Comparison of ENCODE assay signal across 10 cellular contexts in genomic region chr3:152417181-152417580, GRCh38.
DNase-seq lines count a peak whose midpoint lies in the region; ATAC-seq and TF ChIP-seq lines count a peak whose summit lies in the region.
"Had no signal": no experiment of that assay in that cellular context is flagged by ENCODE, and none has a peak within 500 bp of the region (broad histone marks: within the 10 kb centered on the region; RNA-seq: fewer than 3 reads in every experiment).

No MANE protein-coding gene starts in this region.

- H3K27me3 ChIP-seq in esophagus muscularis mucosa, result no peaks in the 10 kb centered on the region
- H3K27me3 ChIP-seq in trophoblast cell (ENCODE audit: insufficient read depth, low read length), result no peaks in the 10 kb centered on the region
- no peaks in the 10 kb centered on the region for H3K27me3 ChIP-seq in body of pancreas

- H3K9me3 Mint-ChIP-seq in activated CD8-positive, alpha-beta memory T cell treated with anti-CD3 and anti-CD28 coated beads, Interleukin-2, amount 10 ng/mL, durations not matched to agents 7 days and 5 days (ENCODE audit: low read depth), result peaks cover 7% of the 10 kb centered on the region

- peaks cover 20 to 70% (median 38%) of the 10 kb centered on the region in 4 donors for H3K36me3 ChIP-seq in esophagus muscularis mucosa
- H3K36me3 ChIP-seq in trophoblast cell (ENCODE audit: control insufficient read depth in 1 of 2, insufficient read depth in 2 of 2, low read length in 2 of 2), result peaks cover 10 to 16% of the 10 kb centered on the region in 2 experiments
- H3K36me3 ChIP-seq in body of pancreas (replicated peaks in 1 of 2; ENCODE audit: insufficient read depth in 1 of 2, low read depth in 2 of 2), result peaks cover 6 to 22% of the 10 kb centered on the region in 2 donors

- no peak overlapping the region for H4K91ac ChIP-seq in trophoblast cell (ENCODE audit: low read depth, low read length)

- no peak overlapping the region for H2BK5ac ChIP-seq in trophoblast cell (ENCODE audit: low read depth, low read length, poor library complexity)

- no peak overlapping the region for H2AFZ ChIP-seq in trophoblast cell (ENCODE audit: insufficient read depth, low read length, poor library complexity)

- H2BK120ac ChIP-seq in trophoblast cell (ENCODE audit: insufficient read depth, low read length, poor library complexity), result no peak overlapping the region

- H4K12ac ChIP-seq in trophoblast cell (ENCODE audit: low read depth, low read length), result no peak overlapping the region

- H3K18ac ChIP-seq in trophoblast cell (ENCODE audit: low read length), result no peak overlapping the region

- H3K27ac Mint-ChIP-seq in activated CD8-positive, alpha-beta memory T cell treated with anti-CD3 and anti-CD28 coated beads, Interleukin-2, amount 10 ng/mL, durations not matched to agents 7 days and 5 days, result peak overlapping the region; percentile 14

- H3K4me1 Mint-ChIP-seq in activated CD8-positive, alpha-beta memory T cell treated with anti-CD3 and anti-CD28 coated beads, Interleukin-2, amount 10 ng/mL, durations not matched to agents 7 days and 5 days, result peaks cover 52% of the 10 kb centered on the region

- H3K4me1 ChIP-seq in esophagus muscularis mucosa, result peaks cover 9 to 50% (median 34%) of the 10 kb centered on the region in 4 donors
- H3K4me1 ChIP-seq in trophoblast cell (ENCODE audit: control insufficient read depth in 1 of 2, insufficient read depth in 2 of 2, low read length in 2 of 2), result no peaks in the 10 kb centered on the region
- H3K4me1 ChIP-seq in body of pancreas, result no peaks in the 10 kb centered on the region

- CTCF ChIA-PET in activated CD8-positive, alpha-beta memory T cell treated with anti-CD3 and anti-CD28 coated beads, Interleukin-2, amount 10 ng/mL, durations not matched to agents 7 days and 5 days (lab: Charles Lee), result no interaction called here

- no peak for TF ChIP-seq EP300 in esophagus muscularis mucosa (IDR thresholded peaks at IDR 0.05)

- no peak overlapping the region for H3K9ac ChIP-seq in trophoblast cell (ENCODE audit: low read length)

- no peak overlapping the region for H2AK5ac ChIP-seq in trophoblast cell (ENCODE audit: low read length)

- no peaks in the 10 kb centered on the region for H3K27me3 Mint-ChIP-seq in activated CD8-positive, alpha-beta memory T cell treated with anti-CD3 and anti-CD28 coated beads, Interleukin-2, amount 10 ng/mL, durations not matched to agents 7 days and 5 days

- H3K79me1 ChIP-seq in trophoblast cell (ENCODE audit: low read length), result no peaks in the 10 kb centered on the region

- no peak overlapping the region for H3K14ac ChIP-seq in trophoblast cell (ENCODE audit: low read length)

- no peak for DNase-seq in activated CD8-positive, alpha-beta memory T cell treated with anti-CD3 and anti-CD28 coated beads, Interleukin-2, amount 10 ng/mL, durations not matched to agents 7 days and 5 days
- no peak for DNase-seq in activated CD8-positive, alpha-beta memory T cell treated with anti-CD3 and anti-CD28 coated beads for 24 hours
- DNase-seq in RKO (ENCODE audit: low spot score) (peak; percentile 67), esophagus muscularis mucosa (ENCODE audit: extremely low spot score) (no peak), trophoblast cell (peak; percentile 15 to 79), hepatic stellate cell (ENCODE audit: low spot score) (no peak), body of pancreas (no peak), nucleus accumbens (lab: John Stamatoyannopoulos, UW) (no peak)
- DNase-seq: hypothalamus; stimulated activated CD8-positive, alpha-beta memory T cell treated with anti-CD3 and anti-CD28 coated beads, Interleukin-4, amount 100 ng/mL, for 48 hours had no signal

- H3K4me3 ChIP-seq in esophagus muscularis mucosa (no peak overlapping the region), trophoblast cell (ENCODE audit: low read depth, low read length) (no peak overlapping the region), body of pancreas (no peak overlapping the region)

- TF ChIP-seq CTCF in esophagus muscularis mucosa (IDR thresholded peaks at IDR 0.05), result no peak
- TF ChIP-seq CTCF in body of pancreas (IDR thresholded peaks at IDR 0.05), result no peak

- ATAC-seq in activated CD8-positive, alpha-beta memory T cell treated with anti-CD3 and anti-CD28 coated beads, Interleukin-2, amount 10 ng/mL, durations not matched to agents 7 days and 5 days, result no peak
- no peak for ATAC-seq in body of pancreas

- H3K9me3 ChIP-seq in esophagus muscularis mucosa (no peaks in the 10 kb centered on the region), trophoblast cell (ENCODE audit: insufficient read depth, low read depth, low read length) (no peaks in the 10 kb centered on the region), body of pancreas (peaks cover 0 to 2% (median 0%) of the 10 kb centered on the region in 3 donors)

- no peak overlapping the region for H3K23ac ChIP-seq in trophoblast cell (ENCODE audit: low read length)

- no peaks in the 10 kb centered on the region for H3K79me2 ChIP-seq in trophoblast cell (ENCODE audit: control insufficient read depth, insufficient read depth, low read length, poor library complexity)

- H3K36me3 Mint-ChIP-seq in activated CD8-positive, alpha-beta memory T cell treated with anti-CD3 and anti-CD28 coated beads, Interleukin-2, amount 10 ng/mL, durations not matched to agents 7 days and 5 days, result peaks cover 77% of the 10 kb centered on the region

- peak overlapping the region in 3 of 4 donors; percentile 16 to 37 (median 22) for H3K27ac ChIP-seq in esophagus muscularis mucosa (replicated peaks in 1 of 4)
- no peak overlapping the region for H3K27ac ChIP-seq in trophoblast cell (ENCODE audit: low read depth, low read length)
- no peak overlapping the region for H3K27ac ChIP-seq in body of pancreas

- intact Hi-C loops in esophagus muscularis mucosa (cut with DNase I), result no loop called here
- intact Hi-C loops in body of pancreas (cut with DNase I), result no loop called here

- H2BK12ac ChIP-seq in trophoblast cell (ENCODE audit: low read length), result no peak overlapping the region

- no peak overlapping the region for H3K4ac ChIP-seq in trophoblast cell (ENCODE audit: low read depth, low read length)

- H3K4me2 ChIP-seq in trophoblast cell (ENCODE audit: low read length), result no peak overlapping the region

- TF ChIP-seq POLR2A in esophagus muscularis mucosa (IDR thresholded peaks at IDR 0.05; ENCODE audit: low read depth) (no peak), body of pancreas (IDR thresholded peaks at IDR 0.05) (no peak)

- no peak overlapping the region for H4K8ac ChIP-seq in trophoblast cell (ENCODE audit: low read depth, low read length)

- no peak overlapping the region for H3K4me3 Mint-ChIP-seq in activated CD8-positive, alpha-beta memory T cell treated with anti-CD3 and anti-CD28 coated beads, Interleukin-2, amount 10 ng/mL, durations not matched to agents 7 days and 5 days

Comparison
In these comparisons a context has a peak if more than half of its experiments do, and no peak if none do; other contexts are left out.
1. DNase-seq: peak in RKO (single experiment) and trophoblast cell (2 of 2); none in activated CD8-positive, alpha-beta memory T cell treated with anti-CD3 and anti-CD28 coated beads, Interleukin-2, amount 10 ng/mL, durations not matched to agents 7 days and 5 days (single experiment), activated CD8-positive, alpha-beta memory T cell treated with anti-CD3 and anti-CD28 coated beads for 24 hours (single experiment), esophagus muscularis mucosa (single experiment), hepatic stellate cell (single experiment), body of pancreas (0 of 4) and nucleus accumbens (0 of 56).
2. H3K27ac ChIP-seq: peak in esophagus muscularis mucosa (3 of 4); none in trophoblast cell (single experiment) and body of pancreas (0 of 4).